Comparison of ENCODE assay signal across 22 cellular contexts in genomic region chr3:119220970-119221667, GRCh38. TPM values are rescaled to one million over a fixed set of nuclear protein-coding genes. Genes with fewer than 3 reads are reported as not detected.
A peak's percentile ranks its signal among the peaks of the same experiment; 100 is the strongest.
DNase-seq lines count a peak whose midpoint lies in the region; ATAC-seq and TF ChIP-seq lines count a peak whose summit lies in the region.
"Had no signal": no experiment of that assay in that cellular context is flagged by ENCODE, and none has a peak within 500 bp of the region (broad histone marks: within the 10 kb centered on the region; RNA-seq: fewer than 3 reads in every experiment).

No MANE protein-coding gene starts in this region.

- no peaks in the 10 kb centered on the region for H3K9me3 Mint-ChIP-seq in CD4-positive, CD25-positive, alpha-beta regulatory T cell
- H3K9me3 Mint-ChIP-seq in CD8-positive, alpha-beta T cell, result no peaks in the 10 kb centered on the region
- no peaks in the 10 kb centered on the region for H3K9me3 Mint-ChIP-seq in natural killer cell treated with Interleukin-12 subunit alpha and Interleukin-12 subunit beta and Interleukin-15 and Interleukin-18, amount 100 ng/mL, for 72 hours
- H3K9me3 Mint-ChIP-seq: activated naive CD8-positive, alpha-beta T cell treated with anti-CD3 and anti-CD28 coated beads for 36 hours; stimulated activated naive CD8-positive, alpha-beta T cell treated with anti-CD3 and anti-CD28 coated beads, Interleukin-15, amount 100 ng/mL, for 72 hours had no signal

- H3K27ac Mint-ChIP-seq in CD4-positive, CD25-positive, alpha-beta regulatory T cell, result peak overlapping the region in 2 of 3 donors; percentile 74 to 93
- peak overlapping the region; percentile 74 for H3K27ac Mint-ChIP-seq in CD8-positive, alpha-beta T cell
- peak overlapping the region; percentile 79 to 89 for H3K27ac Mint-ChIP-seq in natural killer cell treated with Interleukin-12 subunit alpha and Interleukin-12 subunit beta and Interleukin-15 and Interleukin-18, amount 100 ng/mL, for 72 hours
- H3K27ac Mint-ChIP-seq: activated naive CD8-positive, alpha-beta T cell treated with anti-CD3 and anti-CD28 coated beads for 36 hours had no signal

- no peak overlapping the region for H3K27ac ChIP-seq in CD4-positive, CD25-positive, alpha-beta regulatory T cell (ENCODE audit: insufficient read depth, low read length, poor library complexity, severe bottlenecking)
- no peak overlapping the region for H3K27ac ChIP-seq in CD8-positive, alpha-beta T cell (ENCODE audit: low read depth, low read length)
- peak overlapping the region; percentile 23 for H3K27ac ChIP-seq in colonic mucosa
- H3K27ac ChIP-seq in esophagus squamous epithelium, result no peak overlapping the region
- H3K27ac ChIP-seq: KMS-11, right atrium auricular region, SJCRH30, thyroid gland had no signal

- TF ChIP-seq POLR2A in esophagus squamous epithelium (IDR thresholded peaks at IDR 0.05), result no peak

- no peaks in the 10 kb centered on the region for H3K9me3 ChIP-seq in CD4-positive, CD25-positive, alpha-beta regulatory T cell (ENCODE audit: control insufficient read depth in 2 of 2, low read length in 2 of 2)
- H3K9me3 ChIP-seq in CD8-positive, alpha-beta T cell (ENCODE audit: low read length), result no peaks in the 10 kb centered on the region
- H3K9me3 ChIP-seq in colonic mucosa (no peaks in the 10 kb centered on the region), esophagus squamous epithelium (no peaks in the 10 kb centered on the region)
- H3K9me3 ChIP-seq: right atrium auricular region, SJCRH30, thyroid gland had no signal

- 73 to 75% methylated on average over 3 of the region's 3 CpGs for WGBS in esophagus squamous epithelium, 2 donors

- H3K36me3 ChIP-seq in CD4-positive, CD25-positive, alpha-beta regulatory T cell (ENCODE audit: control insufficient read depth, insufficient read depth, low read length), result peaks cover 48% of the 10 kb centered on the region
- H3K36me3 ChIP-seq in CD8-positive, alpha-beta T cell (ENCODE audit: insufficient read depth, low read length), result peaks cover 9% of the 10 kb centered on the region
- H3K36me3 ChIP-seq in colonic mucosa (no peaks in the 10 kb centered on the region), esophagus squamous epithelium (peaks cover 0 to 99% (median 20%) of the 10 kb centered on the region in 3 donors)

- intact Hi-C loops in CD8-positive, alpha-beta T cell (cut with DNase I, micrococcal nuclease), result no loop called here
- intact Hi-C loops in colonic mucosa (cut with DNase I), result no loop called here
- intact Hi-C loops in esophagus squamous epithelium (cut with DNase I), result no loop called here

- no peak overlapping the region for H3K4me3 ChIP-seq in CD4-positive, CD25-positive, alpha-beta regulatory T cell (ENCODE audit: low read depth, low read length)
- H3K4me3 ChIP-seq in CD8-positive, alpha-beta T cell (ENCODE audit: low read depth, low read length), result no peak overlapping the region
- H3K4me3 ChIP-seq in colonic mucosa, result no peak overlapping the region
- H3K4me3 ChIP-seq in esophagus squamous epithelium, result no peak overlapping the region
- H3K4me3 ChIP-seq: right atrium auricular region, SJCRH30, thyroid gland had no signal

- POLR2A ChIA-PET in CD8-positive, alpha-beta T cell (lab: Charles Lee), result no interaction called here

- ATAC-seq in CD4-positive, CD25-positive, alpha-beta regulatory T cell (ENCODE audit: low read depth in 2 of 2), result no peak
- ATAC-seq in CD8-positive, alpha-beta T cell, result no peak
- no peak for ATAC-seq in natural killer cell treated with Interleukin-12 subunit alpha and Interleukin-12 subunit beta and Interleukin-15 and Interleukin-18, amount 100 ng/mL, for 72 hours
- ATAC-seq: stimulated activated naive CD8-positive, alpha-beta T cell treated with anti-CD3 and anti-CD28 coated beads, Interleukin-15, amount 100 ng/mL, for 72 hours had no signal

- H3K27me3 Mint-ChIP-seq in CD4-positive, CD25-positive, alpha-beta regulatory T cell, result no peaks in the 10 kb centered on the region
- no peaks in the 10 kb centered on the region for H3K27me3 Mint-ChIP-seq in CD8-positive, alpha-beta T cell (ENCODE audit: low read depth)
- no peaks in the 10 kb centered on the region for H3K27me3 Mint-ChIP-seq in natural killer cell treated with Interleukin-12 subunit alpha and Interleukin-12 subunit beta and Interleukin-15 and Interleukin-18, amount 100 ng/mL, for 72 hours
- H3K27me3 Mint-ChIP-seq: activated naive CD8-positive, alpha-beta T cell treated with anti-CD3 and anti-CD28 coated beads for 36 hours; stimulated activated naive CD8-positive, alpha-beta T cell treated with anti-CD3 and anti-CD28 coated beads, Interleukin-15, amount 100 ng/mL, for 72 hours had no signal

- H3K36me3 Mint-ChIP-seq in CD4-positive, CD25-positive, alpha-beta regulatory T cell, result peaks cover 51% of the 10 kb centered on the region
- peaks cover 78% of the 10 kb centered on the region for H3K36me3 Mint-ChIP-seq in CD8-positive, alpha-beta T cell
- peaks cover 24% of the 10 kb centered on the region for H3K36me3 Mint-ChIP-seq in natural killer cell treated with Interleukin-12 subunit alpha and Interleukin-12 subunit beta and Interleukin-15 and Interleukin-18, amount 100 ng/mL, for 72 hours

- TF ChIP-seq CTCF in CD8-positive, alpha-beta T cell (IDR thresholded peaks at IDR 0.05), result no peak
- TF ChIP-seq CTCF in colonic mucosa (IDR thresholded peaks at IDR 0.05), result no peak
- no peak for TF ChIP-seq CTCF in esophagus squamous epithelium (IDR thresholded peaks at IDR 0.05)

- H3K9ac ChIP-seq in colonic mucosa (ENCODE audit: low read depth in 2 of 2, low read length in 2 of 2), result no peak overlapping the region
- H3K9ac ChIP-seq: KMS-11 had no signal

- CTCF ChIA-PET in CD8-positive, alpha-beta T cell (lab: Charles Lee), result interaction anchor here (1.1 kb wide), 1 partner anchor 21 kb away, joined by 3 read pairs; no protein-coding TSS in a partner anchor

- H3K4me1 ChIP-seq in CD4-positive, CD25-positive, alpha-beta regulatory T cell (ENCODE audit: control insufficient read depth, insufficient read depth, low read length, poor library complexity, severe bottlenecking), result peaks cover 6% of the 10 kb centered on the region
- H3K4me1 ChIP-seq in CD8-positive, alpha-beta T cell (ENCODE audit: insufficient read depth, low read length), result no peaks in the 10 kb centered on the region
- no peaks in the 10 kb centered on the region for H3K4me1 ChIP-seq in colonic mucosa
- no peaks in the 10 kb centered on the region for H3K4me1 ChIP-seq in esophagus squamous epithelium
- H3K4me1 ChIP-seq: right atrium auricular region, SJCRH30, thyroid gland had no signal

- no peak for DNase-seq in CD4-positive, CD25-positive, alpha-beta regulatory T cell
- no peak for DNase-seq in CD8-positive, alpha-beta T cell
- DNase-seq in colonic mucosa (no peak), NCI-H1694 treated with DMSO at 0.1 percent for 48 hours (lab: John Stamatoyannopoulos, UW) (no peak), esophagus squamous epithelium (lab: John Stamatoyannopoulos, UW) (no peak), NCI-H446 treated with DMSO at 0.1 percent for 48 hours (lab: John Stamatoyannopoulos, UW) (no peak)
- no peak for DNase-seq in natural killer cell treated with Interleukin-12 subunit alpha and Interleukin-12 subunit beta and Interleukin-15 and Interleukin-18, amount 100 ng/mL, for 72 hours (ENCODE audit: low spot score)
- DNase-seq: activated CD4-positive, alpha-beta T cell treated with anti-CD3 and anti-CD28 coated beads for 1 hour; activated naive CD8-positive, alpha-beta T cell treated with anti-CD3 and anti-CD28 coated beads for 36 hours; GOT3; kidney glomerular epithelial cell; NCI-H1436 treated with DMSO at 0.1 percent for 48 hours; SJCRH30; stimulated activated CD4-positive, alpha-beta T cell treated with anti-CD3 and anti-CD28 coated beads, Interleukin-12 subunit alpha, Interleukin-12 subunit beta, amount 100 ng/mL, for 4 hours; stimulated activated naive CD8-positive, alpha-beta T cell treated with anti-CD3 and anti-CD28 coated beads, Interleukin-15, amount 100 ng/mL, for 72 hours; thyroid gland had no signal

- no peaks in the 10 kb centered on the region for H3K27me3 ChIP-seq in CD4-positive, CD25-positive, alpha-beta regulatory T cell (ENCODE audit: control insufficient read depth, insufficient read depth, low read length)
- H3K27me3 ChIP-seq in CD8-positive, alpha-beta T cell (ENCODE audit: insufficient read depth, low read length), result no peaks in the 10 kb centered on the region
- H3K27me3 ChIP-seq in colonic mucosa (no peaks in the 10 kb centered on the region), esophagus squamous epithelium (no peaks in the 10 kb centered on the region)
- H3K27me3 ChIP-seq: right atrium auricular region, SJCRH30, thyroid gland had no signal

- no peak overlapping the region for H3K4me3 Mint-ChIP-seq in CD4-positive, CD25-positive, alpha-beta regulatory T cell
- H3K4me3 Mint-ChIP-seq in CD8-positive, alpha-beta T cell, result no peak overlapping the region
- H3K4me3 Mint-ChIP-seq in natural killer cell treated with Interleukin-12 subunit alpha and Interleukin-12 subunit beta and Interleukin-15 and Interleukin-18, amount 100 ng/mL, for 72 hours, result no peak overlapping the region
- H3K4me3 Mint-ChIP-seq: activated naive CD8-positive, alpha-beta T cell treated with anti-CD3 and anti-CD28 coated beads for 36 hours; stimulated activated naive CD8-positive, alpha-beta T cell treated with anti-CD3 and anti-CD28 coated beads, Interleukin-15, amount 100 ng/mL, for 72 hours had no signal

- H3K4me1 Mint-ChIP-seq in CD4-positive, CD25-positive, alpha-beta regulatory T cell, result peaks cover 8 to 36% (median 22%) of the 10 kb centered on the region in 4 donors
- peaks cover 20% of the 10 kb centered on the region for H3K4me1 Mint-ChIP-seq in CD8-positive, alpha-beta T cell (ENCODE audit: low read depth)
- peaks cover 19 to 34% of the 10 kb centered on the region in 2 donors for H3K4me1 Mint-ChIP-seq in natural killer cell treated with Interleukin-12 subunit alpha and Interleukin-12 subunit beta and Interleukin-15 and Interleukin-18, amount 100 ng/mL, for 72 hours (ENCODE audit: low read depth in 2 of 2)

RNA-seq across cellular contexts. Expression of gene B4GALT4, which starts 19.6 kb away (rescaled TPM):
- 13.1 TPM for total RNA-seq in CD4-positive, CD25-positive, alpha-beta regulatory T cell
- 1 to 10 TPM; 6.4 to 8.0 (median 7.3) TPM for polyA plus RNA-seq in CD4-positive, CD25-positive, alpha-beta regulatory T cell
- total RNA-seq in CD8-positive, alpha-beta T cell, result 10 to 100 TPM; 18.2 to 18.6 TPM
- total RNA-seq in colonic mucosa (10 to 100 TPM; 43.1 to 54.5 TPM), esophagus squamous epithelium (10 to 100 TPM; 12.8 to 21.6 (median 15.9) TPM)
- 10 to 100 TPM; 34.3 to 38.4 TPM for total RNA-seq in natural killer cell treated with Interleukin-12 subunit alpha and Interleukin-12 subunit beta and Interleukin-15 and Interleukin-18, amount 100 ng/mL, for 72 hours

RNA-seq across cellular contexts. Expression of gene UPK1B, which starts 47.7 kb away (rescaled TPM):
- not detected for total RNA-seq in CD4-positive, CD25-positive, alpha-beta regulatory T cell
- not detected for polyA plus RNA-seq in CD4-positive, CD25-positive, alpha-beta regulatory T cell
- not detected for total RNA-seq in CD8-positive, alpha-beta T cell
- total RNA-seq in colonic mucosa (not detected), esophagus squamous epithelium (1 to 10 TPM in 3 of 4 donors, under 1 TPM in 1; 0.26 to 5.9 (median 2.6) TPM)
- not detected for total RNA-seq in natural killer cell treated with Interleukin-12 subunit alpha and Interleukin-12 subunit beta and Interleukin-15 and Interleukin-18, amount 100 ng/mL, for 72 hours
- total RNA-seq: activated CD8-positive, alpha-beta memory T cell treated with anti-CD3 and anti-CD28 coated beads for 36 hours; activated naive CD8-positive, alpha-beta T cell treated with anti-CD3 and anti-CD28 coated beads for 36 hours; lung microvascular endothelial cell; myocyte; SJCRH30; T-helper 1 cell treated with Interleukin-12 subunit alpha and Interleukin-12 subunit beta and Interleukin-4 antibody, amounts not matched to agents 30 ng/mL and 1 ng/mL, for 36 hours; thyroid gland had no signal
